In genomic region chr14:30940886-30941285, GRCh38 we compare ENCODE assay signal across 26 cellular contexts.
"Had no signal": no experiment of that assay in that cellular context is flagged by ENCODE, and none has a peak within 500 bp of the region (broad histone marks: within the 10 kb centered on the region; RNA-seq: fewer than 3 reads in every experiment).

No MANE protein-coding gene starts in this region.

- H2AFZ ChIP-seq: neural progenitor cell, parathyroid adenoma had no signal

- ATAC-seq: gastrocnemius medialis; left lobe of liver; mucosa of descending colon; natural killer cell treated with Interleukin-12 subunit alpha and Interleukin-12 subunit beta and Interleukin-15 and Interleukin-18, amount 100 ng/mL, for 72 hours; sciatic nerve; stimulated activated effector memory CD8-positive, alpha-beta T cell treated with anti-CD3 and anti-CD28 coated beads, Interleukin-12 subunit alpha, Interleukin-12 subunit beta, amount 100 ng/mL, for 72 hours; stimulated activated naive CD8-positive, alpha-beta T cell treated with anti-CD3 and anti-CD28 coated beads, Interleukin-15, Interleukin-2, amounts not matched to agents 100 U/mL and 50 U/mL, for 24 hours had no signal

- H3K9me3 ChIP-seq: gastrocnemius medialis, mucosa of descending colon, testis, tibial artery had no signal

- H3K27ac Mint-ChIP-seq: mesothelial cell of epicardium; neural progenitor cell; stimulated activated effector memory CD8-positive, alpha-beta T cell treated with anti-CD3 and anti-CD28 coated beads, Interleukin-12 subunit alpha, Interleukin-12 subunit beta, amount 100 ng/mL, for 72 hours; type B pancreatic cell had no signal

- H3K27me3 ChIP-seq: dorsolateral prefrontal cortex, gastrocnemius medialis, neural progenitor cell, testis, tibial artery had no signal

- DNase-seq: dorsolateral prefrontal cortex; effector CD4-positive, alpha-beta T cell; gastrocnemius medialis; head of caudate nucleus; kidney; mesenchymal stem cell; mucosa of descending colon; naive B cell; stimulated activated CD4-positive, alpha-beta T cell treated with anti-CD3 and anti-CD28 coated beads, Interleukin-12 subunit alpha, Interleukin-12 subunit beta, amount 100 ng/mL, for 4 hours; stimulated activated CD4-positive, alpha-beta T cell treated with anti-CD3 and anti-CD28 coated beads, Interleukin-1b, Interleukin-23, amount 100 ng/mL, for 48 hours; stimulated activated CD4-positive, alpha-beta T cell treated with anti-CD3 and anti-CD28 coated beads, Interleukin-4, amount 100 ng/mL, for 24 hours; stimulated activated naive CD8-positive, alpha-beta T cell treated with anti-CD3 and anti-CD28 coated beads, Interleukin-15, Interleukin-2, amounts not matched to agents 100 U/mL and 50 U/mL, for 24 hours; substantia nigra; testis; tibial artery had no signal

- H3K4me2 ChIP-seq: neural progenitor cell, smooth muscle cell had no signal

- FAIRE-seq: colon, kidney had no signal

- H3K4me1 Mint-ChIP-seq: mesothelial cell of epicardium; naive B cell; stimulated activated effector memory CD8-positive, alpha-beta T cell treated with anti-CD3 and anti-CD28 coated beads, Interleukin-12 subunit alpha, Interleukin-12 subunit beta, amount 100 ng/mL, for 72 hours had no signal

- H3K4me3 Mint-ChIP-seq: mesothelial cell of epicardium; naive B cell; natural killer cell treated with Interleukin-12 subunit alpha and Interleukin-12 subunit beta and Interleukin-15 and Interleukin-18, amount 100 ng/mL, for 72 hours; neural progenitor cell; stimulated activated effector memory CD8-positive, alpha-beta T cell treated with anti-CD3 and anti-CD28 coated beads, Interleukin-12 subunit alpha, Interleukin-12 subunit beta, amount 100 ng/mL, for 72 hours; type B pancreatic cell had no signal

- H3K79me2 ChIP-seq: parathyroid adenoma had no signal

- H3K4me1 ChIP-seq: gastrocnemius medialis, parathyroid adenoma, testis had no signal

- H3K9ac ChIP-seq: neural progenitor cell, parathyroid adenoma had no signal

- H3K4me3 ChIP-seq: dorsolateral prefrontal cortex, gastrocnemius medialis, mucosa of descending colon, neural progenitor cell, smooth muscle cell, testis, tibial artery had no signal

- H3K27me3 Mint-ChIP-seq: naive B cell; natural killer cell treated with Interleukin-12 subunit alpha and Interleukin-12 subunit beta and Interleukin-15 and Interleukin-18, amount 100 ng/mL, for 72 hours; progenitor cell of endocrine pancreas; type B pancreatic cell had no signal

- H3K27ac ChIP-seq: dorsolateral prefrontal cortex, gastrocnemius medialis, parathyroid adenoma, testis, tibial artery had no signal
